ENCODE assay signal across 24 cellular contexts in genomic region chr4:99749445-99750391, GRCh38.
DNase-seq lines count a peak whose midpoint lies in the region; ATAC-seq and TF ChIP-seq lines count a peak whose summit lies in the region.
"Had no signal": no experiment of that assay in that cellular context is flagged by ENCODE, and none has a peak within 500 bp of the region (broad histone marks: within the 10 kb centered on the region; RNA-seq: fewer than 3 reads in every experiment).

No MANE protein-coding gene starts in this region.

- TF ChIP-seq CTCF in gastrocnemius medialis (IDR thresholded peaks at IDR 0.05 in 4 of 5, conservative IDR thresholded peaks at IDR 0.05 in 1 of 5) (no peak), gastroesophageal sphincter (IDR thresholded peaks at IDR 0.05) (no peak)

- ATAC-seq in HG03095 (IDR thresholded peaks at IDR 0.05; ENCODE audit: unreplicated experiment) (peak; percentile 57), gastrocnemius medialis (peak; percentile 91 to 94), GM21723 (IDR thresholded peaks at IDR 0.05; ENCODE audit: unreplicated experiment) (no peak), gastroesophageal sphincter (no peak)
- ATAC-seq: A549, left lobe of liver, Panc1 had no signal

- H3K27ac ChIP-seq in gastrocnemius medialis (peak overlapping the region; percentile 65 to 83 (median 74)), gastroesophageal sphincter (no peak overlapping the region)
- H3K27ac ChIP-seq: A549, brain microvascular endothelial cell, neutrophil had no signal

- intact Hi-C loops in gastrocnemius medialis (cut with DNase I; ENCODE audit: low total_unique reads) = no loop called here

- H3K36me3 ChIP-seq in gastrocnemius medialis = no peaks in the 10 kb centered on the region
- no peaks in the 10 kb centered on the region for H3K36me3 ChIP-seq in gastroesophageal sphincter
- H3K36me3 ChIP-seq: brain microvascular endothelial cell, neutrophil had no signal

- no peak for TF ChIP-seq POLR2A in gastrocnemius medialis (IDR thresholded peaks at IDR 0.05)
- no peak for TF ChIP-seq POLR2A in gastroesophageal sphincter (IDR thresholded peaks at IDR 0.05)

- in situ Hi-C loops in gastrocnemius medialis (cut with MboI; ENCODE audit: low sequenced_read_pairs in 4 of 4) = no loop called here

- no peak for TF ChIP-seq EP300 in gastroesophageal sphincter (IDR thresholded peaks at IDR 0.05)

- H3K4me3 ChIP-seq in gastrocnemius medialis (peak overlapping the region in 2 of 4 donors; percentile 5 to 22), gastroesophageal sphincter (no peak overlapping the region)
- H3K4me3 ChIP-seq: A549, smooth muscle cell had no signal

- DNase-seq in NCI-H2107 treated with DMSO at 0.1 percent for 48 hours (lab: John Stamatoyannopoulos, UW; ENCODE audit: unreplicated experiment) (peak; percentile 34), NCI-H2107 (lab: John Stamatoyannopoulos, UW) (no peak), NCI-H2171 (lab: John Stamatoyannopoulos, UW) (peak; percentile 33), gastrocnemius medialis (peak in 1 of 2 donors; percentile 17)
- DNase-seq in stimulated activated CD8-positive, alpha-beta memory T cell treated with anti-CD3 and anti-CD28 coated beads, Interleukin-4, amount 100 ng/mL, for 48 hours = no peak
- DNase-seq: activated naive CD4-positive, alpha-beta T cell treated with anti-CD3 and anti-CD28 coated beads, Interleukin-2, amount 50 U/mL, for 16 hours; amniotic stem cell; brain microvascular endothelial cell; CD8-positive, alpha-beta memory T cell; DMS153; NCI-H1105; NCI-H524 treated with DMSO at 0.1 percent for 48 hours; NK-92 treated with Interleukin-12 subunit alpha and Interleukin-12 subunit beta, amount 100 ng/mL, for 24 hours; stimulated activated CD4-positive, alpha-beta T cell treated with anti-CD3 and anti-CD28 coated beads, Interleukin-1b, Interleukin-23, amount 100 ng/mL, for 48 hours; T1000; trophoblast cell had no signal

- H3K4me1 ChIP-seq in gastrocnemius medialis (peaks cover 14 to 15% of the 10 kb centered on the region in 2 donors), gastroesophageal sphincter (peaks cover 0 to under 1% (median 0%) of the 10 kb centered on the region in 3 donors)
- H3K4me1 ChIP-seq: A549 had no signal

- WGBS in gastroesophageal sphincter (ENCODE audit: low coverage in 1 of 2), 2 donors = 69 to 86% methylated on average over 3 to 4 of the region's 4 CpGs

- H3K9me3 ChIP-seq in gastrocnemius medialis = no peaks in the 10 kb centered on the region
- no peaks in the 10 kb centered on the region for H3K9me3 ChIP-seq in gastroesophageal sphincter
- H3K9me3 ChIP-seq: A549, neutrophil had no signal

- H3K27me3 ChIP-seq in gastrocnemius medialis (no peaks in the 10 kb centered on the region), gastroesophageal sphincter (no peaks in the 10 kb centered on the region)
- H3K27me3 ChIP-seq: brain microvascular endothelial cell, neutrophil had no signal

Comparison
In these comparisons a context has a peak if more than half of its experiments do, and no peak if none do; other contexts are left out.
1. DNase-seq: peak in NCI-H2107 treated with DMSO at 0.1 percent for 48 hours (single experiment) and NCI-H2171 (single experiment); none in NCI-H2107 (single experiment) and stimulated activated CD8-positive, alpha-beta memory T cell treated with anti-CD3 and anti-CD28 coated beads, Interleukin-4, amount 100 ng/mL, for 48 hours (single experiment).
2. ATAC-seq: peak in HG03095 (single experiment) and gastrocnemius medialis (2 of 2); none in GM21723 (single experiment) and gastroesophageal sphincter (single experiment).
3. H3K27ac ChIP-seq: peak in gastrocnemius medialis (4 of 4); none in gastroesophageal sphincter (0 of 4).